ENCODE assay signal across 9 cellular contexts in the genomic region with DNA sequence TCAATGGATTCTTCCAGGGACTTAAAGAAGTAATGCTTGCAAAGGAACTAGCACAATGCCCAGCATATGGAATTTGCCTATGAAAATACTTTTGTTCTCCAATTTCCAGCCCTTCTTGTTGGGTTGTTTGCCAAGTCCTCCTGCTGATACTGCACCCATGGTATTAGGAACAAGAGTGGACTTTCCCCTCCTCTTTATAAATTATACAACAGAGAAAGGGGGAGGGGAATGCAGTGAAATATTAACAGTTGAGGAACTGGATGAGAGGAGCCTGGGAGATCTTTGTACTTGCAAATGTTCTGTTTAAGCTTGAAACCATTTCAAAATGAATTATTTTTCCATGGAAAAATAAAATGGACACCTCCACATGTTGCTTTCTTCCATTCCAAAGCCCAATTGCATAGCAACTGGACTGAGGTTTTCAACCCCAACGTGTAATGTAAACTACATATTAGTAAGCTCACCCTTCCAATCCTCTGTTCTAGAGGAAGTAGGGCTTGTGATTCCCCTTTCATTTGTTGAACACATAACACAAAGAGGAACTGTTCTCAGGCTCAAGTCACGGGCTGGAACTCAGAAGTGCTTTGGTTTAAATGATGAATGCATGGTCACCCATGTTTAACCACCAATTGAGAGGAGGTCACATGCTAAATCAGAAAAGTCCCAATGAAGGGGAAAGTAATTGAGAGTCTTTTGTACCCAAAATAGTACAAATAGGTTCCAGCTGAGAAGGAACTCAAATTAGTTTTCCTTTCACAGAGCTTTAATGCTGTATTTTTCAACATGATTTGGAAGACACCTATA.
DNase-seq lines count a peak whose midpoint lies in the region; ATAC-seq and TF ChIP-seq lines count a peak whose summit lies in the region.
"Had no signal": no experiment of that assay in that cellular context is flagged by ENCODE, and none has a peak within 500 bp of the region (broad histone marks: within the 10 kb centered on the region; RNA-seq: fewer than 3 reads in every experiment).

No MANE protein-coding gene starts in this region.

- H3K36me3 ChIP-seq in gastroesophageal sphincter (no peaks in the 10 kb centered on the region), smooth muscle cell (ENCODE audit: low read depth) (no peaks in the 10 kb centered on the region)

- H3K9me3 Mint-ChIP-seq in mesothelial cell of epicardium: no peaks in the 10 kb centered on the region

- no peaks in the 10 kb centered on the region for H3K4me1 ChIP-seq in gastroesophageal sphincter
- H3K4me1 ChIP-seq in smooth muscle cell (ENCODE audit: low read depth): no peaks in the 10 kb centered on the region

- DNase-seq in GDM1 (lab: John Stamatoyannopoulos, UW) (peak; percentile 29), mesothelial cell of epicardium (ENCODE audit: low spot score in 2 of 2, unreplicated experiment in 2 of 2) (no peak), DMS53 treated with DMSO at 0.1 percent for 48 hours (lab: John Stamatoyannopoulos, UW; ENCODE audit: unreplicated experiment) (no peak), AG20443 (ENCODE audit: low spot score) (no peak), smooth muscle cell (lab: John Stamatoyannopoulos, UW; ENCODE audit: unreplicated experiment) (no peak)

- WGBS in gastroesophageal sphincter (ENCODE audit: low coverage in 1 of 2), 2 donors: 51% methylated on average over 2 of the region's 2 CpGs; no CpG with 5 or more reads in 1 of the 2 donors
- WGBS in smooth muscle cell (ENCODE audit: low lambda C conversion rate): 94% methylated on average over 2 of the region's 2 CpGs

- no peak for TF ChIP-seq POLR2A in gastroesophageal sphincter (IDR thresholded peaks at IDR 0.05)

- no peak overlapping the region for H3K9ac ChIP-seq in smooth muscle cell (ENCODE audit: low read depth)

- H3K27ac ChIP-seq in gastroesophageal sphincter (no peak overlapping the region), smooth muscle cell (ENCODE audit: low read depth) (no peak overlapping the region)

- H3K4me3 ChIP-seq in gastroesophageal sphincter: no peak overlapping the region
- no peak overlapping the region for H3K4me3 ChIP-seq in smooth muscle cell

- H3K9me3 ChIP-seq in gastroesophageal sphincter: no peaks in the 10 kb centered on the region
- no peaks in the 10 kb centered on the region for H3K9me3 ChIP-seq in smooth muscle cell (replicated peaks; ENCODE audit: low read depth)

- H3K27me3 ChIP-seq in gastroesophageal sphincter (no peaks in the 10 kb centered on the region), smooth muscle cell (ENCODE audit: low read depth) (no peaks in the 10 kb centered on the region)

- TF ChIP-seq EP300 in gastroesophageal sphincter (IDR thresholded peaks at IDR 0.05): no peak

- no peak overlapping the region for H3K4me3 Mint-ChIP-seq in mesothelial cell of epicardium
- H3K4me3 Mint-ChIP-seq: T-cell had no signal

- no peaks in the 10 kb centered on the region for H3K27me3 Mint-ChIP-seq in mesothelial cell of epicardium (ENCODE audit: low read depth)

- H4K20me1 ChIP-seq in smooth muscle cell (ENCODE audit: low read depth): no peaks in the 10 kb centered on the region

- no peaks in the 10 kb centered on the region for H3K79me2 ChIP-seq in smooth muscle cell (ENCODE audit: low read depth)

- H2AFZ ChIP-seq in smooth muscle cell (ENCODE audit: low read depth): no peak overlapping the region

- H3F3A ChIP-seq in smooth muscle cell (ENCODE audit: low read depth): no peaks in the 10 kb centered on the region

- H3K27ac Mint-ChIP-seq in mesothelial cell of epicardium: no peak overlapping the region
- H3K27ac Mint-ChIP-seq: T-cell had no signal

- no peaks in the 10 kb centered on the region for H3K36me3 Mint-ChIP-seq in mesothelial cell of epicardium
- H3K36me3 Mint-ChIP-seq: T-cell had no signal

- peaks cover 10% of the 10 kb centered on the region for H3K4me1 Mint-ChIP-seq in mesothelial cell of epicardium
- H3K4me1 Mint-ChIP-seq: T-cell had no signal

- TF ChIP-seq CTCF in gastroesophageal sphincter (IDR thresholded peaks at IDR 0.05) (no peak), mesothelial cell of epicardium (IDR thresholded peaks at IDR 0.05; ENCODE audit: unreplicated experiment) (no peak), smooth muscle cell (IDR thresholded peaks at IDR 0.05; ENCODE audit: borderline replicate concordance, insufficient read depth, poor library complexity, severe bottlenecking) (no peak)

- H3K4me2 ChIP-seq in smooth muscle cell: no peak overlapping the region

- ATAC-seq in GM21367 (IDR thresholded peaks at IDR 0.05; ENCODE audit: unreplicated experiment) (peak; percentile 92), HG03460 (IDR thresholded peaks at IDR 0.05; ENCODE audit: unreplicated experiment) (peak; percentile 87), gastroesophageal sphincter (peak; percentile 46)
- ATAC-seq: T-cell had no signal
